ENCODE assay signal across 1 cellular context in the genomic region with DNA sequence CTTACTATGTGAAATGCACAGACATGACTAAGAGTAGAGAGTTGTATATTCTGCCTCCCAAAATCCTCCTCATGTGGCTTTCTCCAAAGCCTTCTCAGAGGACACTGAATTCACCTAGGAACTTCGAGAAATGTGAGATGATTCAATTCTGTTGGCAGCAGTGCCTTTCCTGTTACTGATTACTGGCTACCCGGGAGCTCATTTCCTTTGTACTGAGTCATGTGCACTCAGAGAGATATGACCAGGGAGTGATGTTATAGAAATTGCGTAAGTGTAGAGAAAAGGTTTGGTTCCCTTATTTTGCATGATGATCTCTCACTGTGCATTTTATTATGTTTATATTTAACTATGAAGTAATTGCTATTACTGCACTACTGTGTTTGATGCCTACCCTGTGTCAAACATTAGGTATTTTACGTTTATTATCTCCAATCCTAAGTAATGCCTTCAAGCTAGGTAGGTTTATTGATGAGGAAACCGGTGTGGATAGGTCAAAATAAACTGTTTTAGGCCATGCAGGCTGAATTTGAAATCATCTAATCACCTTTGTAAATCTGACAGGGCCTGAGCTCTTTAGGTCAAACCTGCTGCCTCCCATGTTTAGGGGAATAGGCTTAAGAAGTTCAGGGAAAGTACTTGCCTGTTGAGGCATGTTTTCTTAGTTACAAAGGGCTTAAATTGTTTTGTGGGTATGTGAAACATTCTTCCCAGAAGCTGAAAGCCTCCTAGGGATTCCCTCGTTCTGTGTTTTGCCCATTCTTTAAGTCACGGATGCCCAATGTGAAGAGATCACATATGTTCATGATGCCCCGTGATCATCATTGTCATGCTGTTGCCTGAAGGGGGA.
A peak's percentile ranks its signal among the peaks of the same experiment; 100 is the strongest.
TF ChIP-seq lines count a peak whose summit lies in the region.

No MANE protein-coding gene starts in this region.

TF ChIP-seq in HepG2, 621 proteins besides CTCF, POLR2A, EP300 and RAD21 (continued from another document and continues in another):
- TF ChIP-seq ZBTB46 (CRISPR knock-in tag; IDR thresholded peaks at IDR 0.05; ENCODE audit: borderline replicate concordance) (no peak), TCF7 (IDR thresholded peaks at IDR 0.05; ENCODE audit: low read depth) (peak; percentile 35), CBX2 (IDR thresholded peaks at IDR 0.05; ENCODE audit: low read depth, low read length) (no peak), CBX2 (CRISPR knock-in tag; IDR thresholded peaks at IDR 0.05; ENCODE audit: low read depth) (no peak), DNMT3B (CRISPR knock-in tag; conservative IDR thresholded peaks at IDR 0.05) (0 out of 2 replicates have a peak, but pooled peaks have one; percentile 25), ZNF607 (CRISPR knock-in tag; IDR thresholded peaks at IDR 0.05; ENCODE audit: borderline replicate concordance) (no peak), ZNF619 (CRISPR knock-in tag; IDR thresholded peaks at IDR 0.05) (no peak), AFF4 (CRISPR knock-in tag; IDR thresholded peaks at IDR 0.05) (no peak), RAD51 (IDR thresholded peaks at IDR 0.05; ENCODE audit: borderline replicate concordance) (no peak), FOXO4 (CRISPR knock-in tag; conservative IDR thresholded peaks at IDR 0.05) (no peak), SMAD3 (CRISPR knock-in tag; IDR thresholded peaks at IDR 0.05) (no peak), SIN3A (IDR thresholded peaks at IDR 0.05; ENCODE audit: borderline replicate concordance, low read depth, low read length) (no peak), ZNF280B (CRISPR knock-in tag; IDR thresholded peaks at IDR 0.05; ENCODE audit: borderline replicate concordance) (no peak), JDP2 (CRISPR knock-in tag; IDR thresholded peaks at IDR 0.05; ENCODE audit: borderline replicate concordance) (no peak), SATB2 (CRISPR knock-in tag; IDR thresholded peaks at IDR 0.05) (no peak), JUND (CRISPR knock-in tag; IDR thresholded peaks at IDR 0.05) (no peak), NCOA2 (CRISPR knock-in tag; IDR thresholded peaks at IDR 0.05) (peak; percentile 17; the same call in 1 of the 2 replicates), ZZZ3 (CRISPR knock-in tag; IDR thresholded peaks at IDR 0.05; ENCODE audit: borderline replicate concordance) (no peak), CCDC6 (CRISPR knock-in tag; IDR thresholded peaks at IDR 0.05) (no peak), ZBTB21 (CRISPR knock-in tag; IDR thresholded peaks at IDR 0.05) (peak; percentile 79), MED8 (CRISPR knock-in tag; IDR thresholded peaks at IDR 0.05; ENCODE audit: insufficient replicate concordance) (no peak), ZNF644 (CRISPR knock-in tag; IDR thresholded peaks at IDR 0.05; ENCODE audit: low read depth) (peak; percentile 71; the same call in 1 of the 2 replicates), ARNT2 (CRISPR knock-in tag; IDR thresholded peaks at IDR 0.05; ENCODE audit: low read depth) (no peak), GATAD2A (CRISPR knock-in tag; IDR thresholded peaks at IDR 0.05) (peak; percentile 89), RERE (CRISPR knock-in tag; IDR thresholded peaks at IDR 0.05; ENCODE audit: low read depth) (no peak), ARID5B (CRISPR knock-in tag; IDR thresholded peaks at IDR 0.05) (peak; percentile 80), LCORL (IDR thresholded peaks at IDR 0.05) (no peak), LCORL (CRISPR knock-in tag; IDR thresholded peaks at IDR 0.05) (no peak), ZNF230 (CRISPR knock-in tag; IDR thresholded peaks at IDR 0.05) (no peak), SIX4 (CRISPR knock-in tag; IDR thresholded peaks at IDR 0.05) (no peak), WIZ (CRISPR knock-in tag; IDR thresholded peaks at IDR 0.05) (no peak), ZNF20 (CRISPR knock-in tag; IDR thresholded peaks at IDR 0.05) (no peak), SOX13 (IDR thresholded peaks at IDR 0.05) (peak; percentile 32; the same call in 1 of the 2 replicates), SOX13 (CRISPR knock-in tag; conservative IDR thresholded peaks at IDR 0.05 in 1 of 2, IDR thresholded peaks at IDR 0.05 in 1 of 2) (peak in 1 of 2 experiments; percentile 75; a peak in 2 of 4 replicates), MIER2 (CRISPR knock-in tag; IDR thresholded peaks at IDR 0.05) (no peak), ZBTB8A (CRISPR knock-in tag; IDR thresholded peaks at IDR 0.05; ENCODE audit: borderline replicate concordance, low read depth) (no peak)
- TF ChIP-seq, protein P1, sequence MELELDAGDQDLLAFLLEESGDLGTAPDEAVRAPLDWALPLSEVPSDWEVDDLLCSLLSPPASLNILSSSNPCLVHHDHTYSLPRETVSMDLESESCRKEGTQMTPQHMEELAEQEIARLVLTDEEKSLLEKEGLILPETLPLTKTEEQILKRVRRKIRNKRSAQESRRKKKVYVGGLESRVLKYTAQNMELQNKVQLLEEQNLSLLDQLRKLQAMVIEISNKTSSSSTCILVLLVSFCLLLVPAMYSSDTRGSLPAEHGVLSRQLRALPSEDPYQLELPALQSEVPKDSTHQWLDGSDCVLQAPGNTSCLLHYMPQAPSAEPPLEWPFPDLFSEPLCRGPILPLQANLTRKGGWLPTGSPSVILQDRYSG (CRISPR knock-in tag; IDR thresholded peaks at IDR 0.05) = no peak
- TF ChIP-seq, protein P2, sequence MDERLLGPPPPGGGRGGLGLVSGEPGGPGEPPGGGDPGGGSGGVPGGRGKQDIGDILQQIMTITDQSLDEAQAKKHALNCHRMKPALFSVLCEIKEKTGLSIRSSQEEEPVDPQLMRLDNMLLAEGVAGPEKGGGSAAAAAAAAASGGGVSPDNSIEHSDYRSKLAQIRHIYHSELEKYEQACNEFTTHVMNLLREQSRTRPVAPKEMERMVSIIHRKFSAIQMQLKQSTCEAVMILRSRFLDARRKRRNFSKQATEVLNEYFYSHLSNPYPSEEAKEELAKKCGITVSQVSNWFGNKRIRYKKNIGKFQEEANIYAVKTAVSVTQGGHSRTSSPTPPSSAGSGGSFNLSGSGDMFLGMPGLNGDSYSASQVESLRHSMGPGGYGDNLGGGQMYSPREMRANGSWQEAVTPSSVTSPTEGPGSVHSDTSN (CRISPR knock-in tag; IDR thresholded peaks at IDR 0.05) = no peak
